In genomic region chr6:20319520-20320357, GRCh38 we compare ENCODE assay signal across 8 cellular contexts.
DNase-seq lines count a peak whose midpoint lies in the region; ATAC-seq, FAIRE-seq and TF ChIP-seq lines count a peak whose summit lies in the region.

No MANE protein-coding gene starts in this region.

- TF ChIP-seq CTCF in GM23338 (conservative IDR thresholded peaks at IDR 0.05; ENCODE audit: low read depth in 2 of 2) = no peak
- TF ChIP-seq CTCF in endothelial cell (IDR thresholded peaks at IDR 0.05; ENCODE audit: unreplicated experiment) = no peak

- H3K36me3 ChIP-seq in GM23338 (ENCODE audit: insufficient read depth) = no peaks in the 10 kb centered on the region
- no peaks in the 10 kb centered on the region for H3K36me3 ChIP-seq in mesenchymal stem cell (ENCODE audit: control insufficient read depth in 1 of 2, insufficient read depth in 2 of 2, low read depth in 1 of 2, low read length in 2 of 2)

- TF ChIP-seq POLR2A in GM12891 (IDR thresholded peaks at IDR 0.05; ENCODE audit: low read depth, low read length) = peak; percentile 85

- WGBS in mesenchymal stem cell = 92% methylated on average over 23 of the region's 23 CpGs

- no peak overlapping the region for H3K23ac ChIP-seq in mesenchymal stem cell (ENCODE audit: low read length in 2 of 2)

- H2AFZ ChIP-seq in GM23338 (peak overlapping the region; percentile 56; the same call in 1 of the 2 replicates), mesenchymal stem cell (ENCODE audit: low read depth, low read length) (no peak overlapping the region)

- H3K27me3 ChIP-seq in GM23338 (ENCODE audit: insufficient read depth) (no peaks in the 10 kb centered on the region), mesenchymal stem cell (ENCODE audit: control insufficient read depth in 1 of 2, insufficient read depth in 1 of 2, low read length in 2 of 2) (no peaks in the 10 kb centered on the region)

- H3K4me1 ChIP-seq in GM23338 (ENCODE audit: insufficient read depth) (no peaks in the 10 kb centered on the region), mesenchymal stem cell (ENCODE audit: control insufficient read depth, insufficient read depth, low read depth, low read length) (no peaks in the 10 kb centered on the region)

- H3K9ac ChIP-seq in mesenchymal stem cell (ENCODE audit: low read length) = no peak overlapping the region

- no peak overlapping the region for H4K8ac ChIP-seq in mesenchymal stem cell (ENCODE audit: low read length)

- H3K79me2 ChIP-seq in GM23338 (replicated peaks; ENCODE audit: insufficient read depth) = no peaks in the 10 kb centered on the region

- no peak overlapping the region for H2BK120ac ChIP-seq in mesenchymal stem cell (ENCODE audit: low read depth, low read length)

- H3K18ac ChIP-seq in mesenchymal stem cell (ENCODE audit: low read depth in 1 of 2, low read length in 2 of 2) = no peak overlapping the region

- no peak overlapping the region for H3K4me3 Mint-ChIP-seq in GM23338
- peak overlapping the region; percentile 78 for H3K4me3 Mint-ChIP-seq in activated T-helper 17 cell treated with anti-CD3 and anti-CD28 coated beads, Interleukin-2, amount 50 U/mL, for 72 hours
- peak overlapping the region; percentile 86 for H3K4me3 Mint-ChIP-seq in natural killer cell treated with Interleukin-12 subunit alpha and Interleukin-12 subunit beta and Interleukin-15 and Interleukin-18, amount 100 ng/mL, for 72 hours
- H3K4me3 Mint-ChIP-seq in endothelial cell (ENCODE audit: unreplicated experiment) = no peak overlapping the region

- DNase-seq in GM12891 (ENCODE audit: insufficient read length, low spot score) = peak; percentile 67
- no peak for DNase-seq in GM23338 (ENCODE audit: low spot score)
- peak; percentile 98 for DNase-seq in NOMO-1 treated with DMSO at 0.1 percent for 48 hours (lab: John Stamatoyannopoulos, UW; ENCODE audit: unreplicated experiment)
- DNase-seq in natural killer cell treated with Interleukin-12 subunit alpha and Interleukin-12 subunit beta and Interleukin-15 and Interleukin-18, amount 100 ng/mL, for 72 hours (ENCODE audit: low spot score) = peak; percentile 81
- no peak for DNase-seq in mesenchymal stem cell
- no peak for DNase-seq in NCI-H2081 treated with DMSO at 0.1 percent for 48 hours (lab: John Stamatoyannopoulos, UW)
- DNase-seq in endothelial cell (ENCODE audit: low spot score) = no peak

- H3K4me3 ChIP-seq in GM23338 (no peak overlapping the region), mesenchymal stem cell (ENCODE audit: insufficient read depth in 1 of 2, low read depth in 1 of 2, low read length in 2 of 2) (no peak overlapping the region)

- no peak overlapping the region for H2BK12ac ChIP-seq in mesenchymal stem cell (ENCODE audit: low read length in 2 of 2)

- H3K27me3 Mint-ChIP-seq in GM23338 (ENCODE audit: insufficient read depth, low read depth, poor library complexity) = no peaks in the 10 kb centered on the region
- H3K27me3 Mint-ChIP-seq in activated T-helper 17 cell treated with anti-CD3 and anti-CD28 coated beads, Interleukin-2, amount 50 U/mL, for 72 hours = no peaks in the 10 kb centered on the region
- H3K27me3 Mint-ChIP-seq in natural killer cell treated with Interleukin-12 subunit alpha and Interleukin-12 subunit beta and Interleukin-15 and Interleukin-18, amount 100 ng/mL, for 72 hours = no peaks in the 10 kb centered on the region
- H3K27me3 Mint-ChIP-seq in endothelial cell (ENCODE audit: unreplicated experiment) = no peaks in the 10 kb centered on the region

- H3K14ac ChIP-seq in mesenchymal stem cell (ENCODE audit: low read length in 2 of 2) = no peak overlapping the region

- no peaks in the 10 kb centered on the region for H3K9me3 ChIP-seq in mesenchymal stem cell (ENCODE audit: control insufficient read depth, low read length)

- no peak overlapping the region for H3K27ac Mint-ChIP-seq in GM23338
- H3K27ac Mint-ChIP-seq in activated T-helper 17 cell treated with anti-CD3 and anti-CD28 coated beads, Interleukin-2, amount 50 U/mL, for 72 hours = peak overlapping the region; percentile 85
- peak overlapping the region; percentile 78 to 95 for H3K27ac Mint-ChIP-seq in natural killer cell treated with Interleukin-12 subunit alpha and Interleukin-12 subunit beta and Interleukin-15 and Interleukin-18, amount 100 ng/mL, for 72 hours
- H3K27ac Mint-ChIP-seq in endothelial cell (ENCODE audit: unreplicated experiment) = no peak overlapping the region

- H3K4me2 ChIP-seq in GM23338 (no peak overlapping the region), mesenchymal stem cell (ENCODE audit: low read length, poor library complexity, severe bottlenecking) (no peak overlapping the region)

- H3K27ac ChIP-seq in GM23338 (ENCODE audit: low read depth) (no peak overlapping the region), mesenchymal stem cell (ENCODE audit: low read length, poor library complexity, severe bottlenecking) (no peak overlapping the region)

- H3K4me1 Mint-ChIP-seq in GM23338 (no peaks in the 10 kb centered on the region), endothelial cell (ENCODE audit: unreplicated experiment) (no peaks in the 10 kb centered on the region)
- no peaks in the 10 kb centered on the region for H3K4me1 Mint-ChIP-seq in activated T-helper 17 cell treated with anti-CD3 and anti-CD28 coated beads, Interleukin-2, amount 50 U/mL, for 72 hours
- H3K4me1 Mint-ChIP-seq in natural killer cell treated with Interleukin-12 subunit alpha and Interleukin-12 subunit beta and Interleukin-15 and Interleukin-18, amount 100 ng/mL, for 72 hours (ENCODE audit: low read depth in 2 of 2) = peaks cover 5 to 16% of the 10 kb centered on the region in 2 donors

- ATAC-seq in GM23338 = peak; percentile 23; the same call in 1 of the 3 replicates
- ATAC-seq in activated T-helper 17 cell treated with anti-CD3 and anti-CD28 coated beads, Interleukin-2, amount 50 U/mL, for 72 hours (replicated peaks) = peak; percentile 92
- ATAC-seq in natural killer cell treated with Interleukin-12 subunit alpha and Interleukin-12 subunit beta and Interleukin-15 and Interleukin-18, amount 100 ng/mL, for 72 hours = peak; percentile 90 to 92

- H3K4ac ChIP-seq in mesenchymal stem cell (ENCODE audit: low read depth in 1 of 2, low read length in 2 of 2) = no peak overlapping the region

- H2BK15ac ChIP-seq in mesenchymal stem cell (ENCODE audit: low read depth, poor library complexity, severe bottlenecking) = no peak overlapping the region

- FAIRE-seq in GM12891 (lab: Jason Lieb, UNC) = peak; percentile 99

- H3K36me3 Mint-ChIP-seq in GM23338 (ENCODE audit: low read depth) (no peaks in the 10 kb centered on the region; the same call in 2 of the 3 replicates), endothelial cell (ENCODE audit: low read depth, unreplicated experiment) (no peaks in the 10 kb centered on the region)
- H3K36me3 Mint-ChIP-seq in activated T-helper 17 cell treated with anti-CD3 and anti-CD28 coated beads, Interleukin-2, amount 50 U/mL, for 72 hours (ENCODE audit: low read depth) = no peaks in the 10 kb centered on the region
- H3K36me3 Mint-ChIP-seq in natural killer cell treated with Interleukin-12 subunit alpha and Interleukin-12 subunit beta and Interleukin-15 and Interleukin-18, amount 100 ng/mL, for 72 hours = no peaks in the 10 kb centered on the region

- H4K20me1 ChIP-seq in GM23338 (replicated peaks; ENCODE audit: insufficient read depth) = no peaks in the 10 kb centered on the region

- H3F3A ChIP-seq in GM23338 (replicated peaks; ENCODE audit: low read depth) = no peaks in the 10 kb centered on the region

- no peaks in the 10 kb centered on the region for H3K9me2 ChIP-seq in GM23338 (ENCODE audit: insufficient read depth)

- H3K9me3 Mint-ChIP-seq in GM23338 (peaks cover 8% of the 10 kb centered on the region), endothelial cell (ENCODE audit: unreplicated experiment) (no peaks in the 10 kb centered on the region)
- peaks cover 4% of the 10 kb centered on the region for H3K9me3 Mint-ChIP-seq in activated T-helper 17 cell treated with anti-CD3 and anti-CD28 coated beads, Interleukin-2, amount 50 U/mL, for 72 hours
- H3K9me3 Mint-ChIP-seq in natural killer cell treated with Interleukin-12 subunit alpha and Interleukin-12 subunit beta and Interleukin-15 and Interleukin-18, amount 100 ng/mL, for 72 hours = peaks cover 7% of the 10 kb centered on the region

- H3K79me1 ChIP-seq in mesenchymal stem cell (replicated peaks; ENCODE audit: low read length, poor library complexity, severe bottlenecking) = no peaks in the 10 kb centered on the region

- no peak overlapping the region for H2AK5ac ChIP-seq in mesenchymal stem cell (ENCODE audit: low read length, severe bottlenecking)

- no peak overlapping the region for H2BK5ac ChIP-seq in mesenchymal stem cell (ENCODE audit: low read depth, low read length, poor library complexity, severe bottlenecking)

- H4K91ac ChIP-seq in mesenchymal stem cell (ENCODE audit: low read length) = no peak overlapping the region

TF ChIP-seq in GM12891, 5 proteins besides CTCF, POLR2A, EP300 and RAD21:
- TF ChIP-seq TAF1 (IDR thresholded peaks at IDR 0.05; ENCODE audit: low read depth, low read length) (peak; percentile 65; the same call in 1 of the 2 replicates), PAX5 (IDR thresholded peaks at IDR 0.05; ENCODE audit: insufficient read depth, low read length, severe bottlenecking) (peak; percentile 73), SPI1 (IDR thresholded peaks at IDR 0.05; ENCODE audit: low read depth, low read length) (peak; percentile 100), POLR2AphosphoS5 (IDR thresholded peaks at IDR 0.05; ENCODE audit: low read depth, low read length) (peak; percentile 76), POU2F2 (IDR thresholded peaks at IDR 0.05; ENCODE audit: low read depth, low read length) (peak; percentile 82)

TF ChIP-seq in GM23338, 12 proteins besides CTCF, POLR2A, EP300 and RAD21:
- no peak for TF ChIP-seq CREB1 (CRISPR knock-in tag; IDR thresholded peaks at IDR 0.05; ENCODE audit: low read depth)

Comparison
In these comparisons a context has a peak if more than half of its experiments do, and no peak if none do; other contexts are left out.
1. DNase-seq: peak in GM12891 (single experiment), NOMO-1 treated with DMSO at 0.1 percent for 48 hours (single experiment) and natural killer cell treated with Interleukin-12 subunit alpha and Interleukin-12 subunit beta and Interleukin-15 and Interleukin-18, amount 100 ng/mL, for 72 hours (single experiment); none in GM23338 (single experiment), mesenchymal stem cell (single experiment), NCI-H2081 treated with DMSO at 0.1 percent for 48 hours (single experiment) and endothelial cell (single experiment).
2. ATAC-seq: peak in every context shown above with its lines; median percentile 92 in activated T-helper 17 cell treated with anti-CD3 and anti-CD28 coated beads, Interleukin-2, amount 50 U/mL, for 72 hours; 91 in natural killer cell treated with Interleukin-12 subunit alpha and Interleukin-12 subunit beta and Interleukin-15 and Interleukin-18, amount 100 ng/mL, for 72 hours; 23 in GM23338.
3. H3K27ac Mint-ChIP-seq: peak in activated T-helper 17 cell treated with anti-CD3 and anti-CD28 coated beads, Interleukin-2, amount 50 U/mL, for 72 hours (single experiment) and natural killer cell treated with Interleukin-12 subunit alpha and Interleukin-12 subunit beta and Interleukin-15 and Interleukin-18, amount 100 ng/mL, for 72 hours (2 of 2); none in GM23338 (single experiment) and endothelial cell (single experiment).
4. H3K4me3 Mint-ChIP-seq: peak in activated T-helper 17 cell treated with anti-CD3 and anti-CD28 coated beads, Interleukin-2, amount 50 U/mL, for 72 hours (single experiment) and natural killer cell treated with Interleukin-12 subunit alpha and Interleukin-12 subunit beta and Interleukin-15 and Interleukin-18, amount 100 ng/mL, for 72 hours (single experiment); none in GM23338 (single experiment) and endothelial cell (single experiment).